In genomic region chr22:43796567-43796966, GRCh38 we compare ENCODE assay signal across 8 cellular contexts. TPM values are rescaled to one million over a fixed set of nuclear protein-coding genes. Genes with fewer than 3 reads are reported as not detected.
A peak's percentile ranks its signal among the peaks of the same experiment; 100 is the strongest.
DNase-seq lines count a peak whose midpoint lies in the region; ATAC-seq, FAIRE-seq and TF ChIP-seq lines count a peak whose summit lies in the region.

No MANE protein-coding gene starts in this region.

- WGBS in HepG2 (ENCODE audit: low lambda C conversion rate), result 50% methylated on average over 8 of the region's 8 CpGs

- no peak for TF ChIP-seq EP300 in HepG2 (IDR thresholded peaks at IDR 0.05; ENCODE audit: low read depth in 2 of 2, low read length in 2 of 2)
- TF ChIP-seq EP300 in HepG2 (CRISPR knock-in tag; IDR thresholded peaks at IDR 0.05; ENCODE audit: borderline replicate concordance), result no peak

- no peak for ATAC-seq in HepG2

- H3K27ac ChIP-seq in brain microvascular endothelial cell (no peak overlapping the region), HepG2 (ENCODE audit: extremely low read length, insufficient read depth, low read length) (no peak overlapping the region)

- no peaks in the 10 kb centered on the region for H3K79me2 ChIP-seq in HepG2 (ENCODE audit: insufficient read depth, low read length)

- FAIRE-seq in HepG2 (lab: Jason Lieb, UNC), result no peak

- in situ Hi-C loops in brain microvascular endothelial cell (cut with HindIII; ENCODE audit: low pct_ligation_motif_present, low sequenced_read_pairs), result no loop called here
- in situ Hi-C loops in HepG2 (cut with HindIII; ENCODE audit: extremely low pct_ligation_motif_present, low pct_unique_long_range_greater_than_20kb), result no loop called here

- H3K36me3 ChIP-seq in BE2C (no peaks in the 10 kb centered on the region), brain microvascular endothelial cell (replicated peaks) (no peaks in the 10 kb centered on the region), HepG2 (replicated peaks in 1 of 2; ENCODE audit: control insufficient read depth in 1 of 2, insufficient read depth in 2 of 2, low read length in 2 of 2) (no peaks in the 10 kb centered on the region)

- no peak overlapping the region for H3K9ac ChIP-seq in HepG2 (ENCODE audit: insufficient read depth, low read depth, low read length)

- H3K4me1 ChIP-seq in BE2C (no peaks in the 10 kb centered on the region), HepG2 (ENCODE audit: insufficient read depth, low read length) (no peaks in the 10 kb centered on the region)

- TF ChIP-seq CTCF in BE2C (IDR thresholded peaks at IDR 0.05; ENCODE audit: low read depth, low read length) (peak; percentile 49), brain microvascular endothelial cell (IDR thresholded peaks at IDR 0.05; ENCODE audit: low read depth, low read length, missing control alignments) (peak; percentile 58), HepG2 (CRISPR knock-in tag; IDR thresholded peaks at IDR 0.05) (peak; percentile 46), GM10248 (IDR thresholded peaks at IDR 0.05; ENCODE audit: control extremely low read depth, extremely low read depth, low read depth, missing control alignments) (no peak)

- no peak overlapping the region for H3K4me3 ChIP-seq in BE2C (ENCODE audit: low read depth, low read length)
- H3K4me3 ChIP-seq in brain microvascular endothelial cell (ENCODE audit: low read depth, low read length), result no peak overlapping the region
- H3K4me3 ChIP-seq in HepG2 (replicated peaks in 1 of 3; ENCODE audit: insufficient read depth in 1 of 3, low read depth in 2 of 3, low read length in 3 of 3), result no peak overlapping the region

- intact Hi-C loops in HepG2 (cut with micrococcal nuclease; ENCODE audit: unreplicated experiment), result no loop called here

- BruUV-seq in HepG2 (replicated peaks; lab: Mats Ljungman, UMichigan), result no TSS peak

- H2AFZ ChIP-seq in HepG2 (ENCODE audit: low read length), result no peak overlapping the region

- TF ChIP-seq POLR2A in HepG2 (IDR thresholded peaks at IDR 0.05; ENCODE audit: insufficient read depth in 1 of 2, low read depth in 2 of 2, low read length in 2 of 2), result no peak

- no peaks in the 10 kb centered on the region for H3K9me3 ChIP-seq in BE2C
- 0 out of 2 replicates have a peak, but pooled peaks cover 15% of the 10 kb centered on the region for H3K9me3 ChIP-seq in HepG2 (ENCODE audit: low read length)

- POLR2A ChIA-PET in HepG2 (lab: Yijun Ruan, JAX), result no interaction called here
- POLR2A ChIA-PET in GM10248 (lab: Yijun Ruan, JAX), result no interaction called here

- DNase-seq in BE2C (no peak), Kasumi-1 (lab: John Stamatoyannopoulos, UW) (peak; percentile 1 to 7), brain microvascular endothelial cell (peak; percentile 34), HepG2 (ENCODE audit: low spot score) (no peak), SHP77 (lab: John Stamatoyannopoulos, UW) (no peak), NCI-H526 treated with DMSO at 0.1 percent for 48 hours (lab: John Stamatoyannopoulos, UW) (no peak), GM10248 (ENCODE audit: extremely low spot score) (no peak)
- DNase-seq in stimulated activated CD4-positive, alpha-beta T cell treated with anti-CD3 and anti-CD28 coated beads, Interleukin-4, amount 100 ng/mL, for 24 hours, result no peak

- no peak overlapping the region for H3K4me2 ChIP-seq in HepG2 (ENCODE audit: low read depth, low read length)

- TF ChIP-seq RAD21 in HepG2 (CRISPR knock-in tag; IDR thresholded peaks at IDR 0.05), result no peak

- H3K27me3 ChIP-seq in BE2C (peaks cover 14% of the 10 kb centered on the region), brain microvascular endothelial cell (replicated peaks) (no peaks in the 10 kb centered on the region), HepG2 (ENCODE audit: control insufficient read depth in 1 of 2, insufficient read depth in 2 of 2, low read length in 2 of 2) (peaks cover 0 to 4% of the 10 kb centered on the region in 2 experiments; a peak in 2 of 5 replicates)

- H4K20me1 ChIP-seq in HepG2 (ENCODE audit: insufficient read depth, low read length), result no peaks in the 10 kb centered on the region

- CTCF ChIA-PET in HepG2 (lab: Yijun Ruan, JAX; ENCODE audit: low intra/inter-chr PET ratio, low total read pairs) (no interaction called here), GM10248 (lab: Yijun Ruan, JAX) (interaction anchor here (0.9 to 1.3 kb wide), 4 partner anchors 19 to 45 kb away, joined by 3 to 4 read pairs (median 4); no protein-coding TSS in a partner anchor)

TF ChIP-seq in HepG2, 621 proteins besides CTCF, POLR2A, EP300 and RAD21:
- TF ChIP-seq SAP130 (CRISPR knock-in tag; IDR thresholded peaks at IDR 0.05; ENCODE audit: low read depth) (no peak), STAG1 (CRISPR knock-in tag; IDR thresholded peaks at IDR 0.05) (peak; percentile 49)

RNA-seq across cellular contexts. Expression of gene EFCAB6, which starts 15.5 kb away (rescaled TPM):
- polyA plus RNA-seq in BE2C (2012; ENCODE audit: insufficient read depth, insufficient read length, low read depth), result 0.45 TPM
- total RNA-seq in HepG2 (2016; rRNA removed; fragmentation: Illumina TruSeq; extraction: Trizol), result not detected in 2 replicates
- not detected in 2 replicates for total RNA-seq in HepG2 (2016; cell fraction: cytosol; rRNA removed; fragmentation: Illumina TruSeq; extraction: Trizol; ENCODE audit: low read depth)
- total RNA-seq in HepG2 (2016; cell fraction: insoluble cytoplasmic fraction; rRNA removed; fragmentation: Illumina TruSeq; extraction: Trizol), result not detected in 2 replicates
- not detected in 2 replicates for total RNA-seq in HepG2 (2016; cell fraction: membrane; rRNA removed; fragmentation: Illumina TruSeq; extraction: Trizol)
- not detected in 2 replicates for total RNA-seq in HepG2 (2016; cell fraction: nucleus; rRNA removed; fragmentation: Illumina TruSeq; extraction: Trizol)
- not detected in 2 replicates for polyA plus RNA-seq in HepG2 (2011; rRNA removed)
- not detected in 2 replicates for polyA plus RNA-seq in HepG2 (2011; cell fraction: cytosol; rRNA removed)
- polyA plus RNA-seq in HepG2 (2011; cell fraction: nucleus; rRNA removed), result not detected in 2 replicates
- polyA plus RNA-seq in HepG2 (2012), result not detected in 2 replicates
- not detected in 2 replicates for polyA plus RNA-seq in HepG2 (2016; cell fraction: cytosol; fragmentation: Illumina TruSeq; extraction: Trizol; ENCODE audit: low read depth)
- not detected in 2 replicates for polyA plus RNA-seq in HepG2 (2016; cell fraction: insoluble cytoplasmic fraction; fragmentation: Illumina TruSeq; extraction: Trizol; ENCODE audit: low read depth)
- polyA plus RNA-seq in HepG2 (2016; cell fraction: membrane; fragmentation: Illumina TruSeq; extraction: Trizol; ENCODE audit: low read depth), result not detected in 2 replicates
- not detected in 2 replicates for polyA plus RNA-seq in HepG2 (2016; cell fraction: nucleus; fragmentation: Illumina TruSeq; extraction: Trizol; ENCODE audit: insufficient read depth, low read depth)
- not detected in 2 replicates for polyA minus RNA-seq in HepG2 (2011; rRNA and poly(A)+ RNA removed; ENCODE audit: low replicate concordance)
- polyA minus RNA-seq in HepG2 (2011; cell fraction: cytosol; rRNA and poly(A)+ RNA removed), result not detected in 2 replicates
- polyA minus RNA-seq in HepG2 (2011; cell fraction: nucleus; rRNA and poly(A)+ RNA removed), result not detected in 2 replicates

Comparison
In these comparisons a context has a peak if more than half of its experiments do, and no peak if none do; other contexts are left out.
1. DNase-seq: peak in Kasumi-1 (2 of 2) and brain microvascular endothelial cell (single experiment); none in BE2C (single experiment), HepG2 (single experiment), SHP77 (0 of 2), stimulated activated CD4-positive, alpha-beta T cell treated with anti-CD3 and anti-CD28 coated beads, Interleukin-4, amount 100 ng/mL, for 24 hours (single experiment), NCI-H526 treated with DMSO at 0.1 percent for 48 hours (single experiment) and GM10248 (single experiment).